In the genomic region with DNA sequence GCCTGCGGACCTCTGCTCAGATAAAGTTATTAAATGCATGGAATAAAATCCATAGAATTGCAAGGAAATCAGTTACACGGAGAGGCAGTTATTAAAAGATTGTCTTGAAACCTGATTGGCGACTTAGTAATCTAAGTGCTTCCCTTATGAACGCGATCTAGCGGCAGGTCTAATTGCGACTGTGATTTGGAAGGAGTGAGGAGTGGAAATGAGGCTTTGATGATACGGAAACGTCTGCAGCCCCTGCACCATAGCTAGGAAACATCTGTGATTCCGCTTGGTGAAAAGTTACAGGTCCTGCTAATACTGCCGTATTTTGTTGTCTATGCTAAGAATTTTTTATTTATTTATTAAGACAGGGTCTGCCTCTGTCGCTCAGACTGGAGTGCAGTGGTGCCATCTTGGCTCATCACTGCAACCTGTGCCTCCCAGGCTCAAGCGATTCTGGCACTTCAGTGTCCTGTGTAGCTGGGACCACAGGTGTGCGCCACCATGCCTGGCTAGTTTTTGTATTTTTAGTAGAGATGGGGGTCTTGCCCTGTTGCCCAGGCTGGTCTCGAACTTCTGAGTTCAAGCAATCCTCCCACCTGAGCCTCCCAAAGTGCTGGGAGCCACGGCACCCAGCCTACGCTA, we compare ENCODE assay signal across 9 cellular contexts. TPM values are rescaled to one million over a fixed set of nuclear protein-coding genes. Genes with fewer than 3 reads are reported as not detected.
DNase-seq lines count a peak whose midpoint lies in the region; TF ChIP-seq lines count a peak whose summit lies in the region.
"Had no signal": no experiment of that assay in that cellular context is flagged by ENCODE, and none has a peak within 500 bp of the region (broad histone marks: within the 10 kb centered on the region; RNA-seq: fewer than 3 reads in every experiment).

No MANE protein-coding gene starts in this region.

- peaks cover 0 to 34% of the 10 kb centered on the region in 2 donors for H3K4me1 ChIP-seq in muscle layer of duodenum (ENCODE audit: control insufficient read depth in 1 of 2, insufficient read depth in 2 of 2, low read length in 2 of 2)

- peak overlapping the region; percentile 75 for H3K27ac ChIP-seq in KOPT-K1 (ENCODE audit: low read depth, low read length, poor library complexity, severe bottlenecking)
- peak overlapping the region; percentile 75 for H3K27ac ChIP-seq in muscle layer of duodenum (ENCODE audit: low read length)

- peak overlapping the region; percentile 79 for H3K4me3 Mint-ChIP-seq in chondrocyte (ENCODE audit: unreplicated experiment)

- H3K27me3 ChIP-seq in muscle layer of duodenum (ENCODE audit: low read depth, low read length), result no peaks in the 10 kb centered on the region

- DNase-seq in AG09309 (ENCODE audit: low read depth) (no peak), chondrocyte (ENCODE audit: low spot score) (no peak), ACHN (no peak), NCI-H526 treated with DMSO at 0.1 percent for 48 hours (lab: John Stamatoyannopoulos, UW) (no peak), NCI-H2107 (lab: John Stamatoyannopoulos, UW) (no peak), islet precursor cell (no peak)
- DNase-seq: central memory CD4-positive, alpha-beta T cell had no signal

- peak overlapping the region; percentile 99 for H3K4me3 ChIP-seq in AG09309 (ENCODE audit: control insufficient read depth, low read depth, low read length)
- peak overlapping the region; percentile 92 to 98 for H3K4me3 ChIP-seq in muscle layer of duodenum (ENCODE audit: low read depth in 1 of 2, low read length in 2 of 2)

- no peaks in the 10 kb centered on the region for H3K27me3 Mint-ChIP-seq in chondrocyte (ENCODE audit: low read depth)

- H3K36me3 ChIP-seq in KOPT-K1 (ENCODE audit: insufficient read depth, low read length) (peaks cover 17% of the 10 kb centered on the region; the same call in 1 of the 2 replicates), muscle layer of duodenum (ENCODE audit: control insufficient read depth in 1 of 2, insufficient read depth in 2 of 2, low read length in 2 of 2) (peaks cover 9 to 27% of the 10 kb centered on the region in 2 donors)

- TF ChIP-seq CTCF in AG09309 (IDR thresholded peaks at IDR 0.05; ENCODE audit: control insufficient read depth, insufficient read depth, low read depth, low read length, missing control alignments) (no peak), chondrocyte (IDR thresholded peaks at IDR 0.05) (no peak)

- no peaks in the 10 kb centered on the region for H3K9me3 ChIP-seq in KOPT-K1 (ENCODE audit: insufficient read depth, low read length, poor library complexity, severe bottlenecking)
- H3K9me3 ChIP-seq in muscle layer of duodenum (ENCODE audit: control insufficient read depth in 1 of 2, low read length in 2 of 2), result no peaks in the 10 kb centered on the region

- H3K27ac Mint-ChIP-seq in chondrocyte (ENCODE audit: unreplicated experiment), result peak overlapping the region; percentile 83

- H3K36me3 Mint-ChIP-seq in chondrocyte (ENCODE audit: low read depth), result peaks cover 4% of the 10 kb centered on the region

- in situ Hi-C loops in ACHN (cut with HindIII; ENCODE audit: low pct_ligation_motif_present, low pct_unique_long_range_greater_than_20kb, low sequenced_read_pairs), result no loop called here

- peaks cover 22% of the 10 kb centered on the region for H3K4me1 Mint-ChIP-seq in chondrocyte (ENCODE audit: low read depth)

- no peaks in the 10 kb centered on the region for H3K9me3 Mint-ChIP-seq in chondrocyte (ENCODE audit: low read depth)

RNA-seq across cellular contexts. Expression of a gene that starts 0.9 kb away (rescaled TPM):
- total RNA-seq in chondrocyte, result 57.3 to 66.1 TPM (median 57.8 TPM) in 3 replicates

RNA-seq across cellular contexts. Expression of a gene that starts 16.7 kb away (rescaled TPM):
- total RNA-seq in chondrocyte, result 30.1 to 34.3 TPM (median 32.5 TPM) in 3 replicates

RNA-seq across cellular contexts. Expression of a gene that starts 22.8 kb away (rescaled TPM):
- total RNA-seq in chondrocyte, result 81.1 to 88.0 TPM (median 82.5 TPM) in 3 replicates

RNA-seq across cellular contexts. Expression of a gene that starts 53.6 kb away (rescaled TPM):
- total RNA-seq in chondrocyte, result 614 to 734 TPM (median 636 TPM) in 3 replicates
